20 cellular contexts compared by ENCODE assay signal in the genomic region with DNA sequence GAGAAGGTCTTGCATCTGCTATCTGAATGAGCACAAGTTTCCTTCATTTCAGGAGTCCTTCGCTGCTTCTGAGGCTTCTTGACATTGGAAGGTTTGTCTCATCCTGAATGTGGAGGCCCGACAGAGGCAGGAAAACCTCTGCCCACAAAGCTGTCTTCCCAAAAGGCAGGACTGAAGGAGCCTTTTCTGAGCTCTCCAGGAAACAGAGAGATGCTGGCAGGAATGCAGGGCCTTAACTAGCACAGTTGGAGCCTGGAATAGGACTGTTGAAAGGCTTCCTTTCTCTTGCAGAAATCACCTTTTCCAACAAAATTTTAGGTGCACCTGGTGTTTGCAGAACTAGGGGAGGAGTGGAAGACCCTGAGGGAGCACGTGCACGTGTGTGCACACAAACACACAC.
DNase-seq lines count a peak whose midpoint lies in the region; ATAC-seq and TF ChIP-seq lines count a peak whose summit lies in the region.
"Had no signal": no experiment of that assay in that cellular context is flagged by ENCODE, and none has a peak within 500 bp of the region (broad histone marks: within the 10 kb centered on the region; RNA-seq: fewer than 3 reads in every experiment).

No MANE protein-coding gene starts in this region.

- H4K20me1 ChIP-seq in GM23338 (replicated peaks; ENCODE audit: insufficient read depth) = no peaks in the 10 kb centered on the region
- H4K20me1 ChIP-seq: BLaER1 had no signal

- H3K36me3 ChIP-seq in GM23338 (ENCODE audit: insufficient read depth) = no peaks in the 10 kb centered on the region
- H3K36me3 ChIP-seq in HUES64 (ENCODE audit: insufficient read depth, low read length) = no peaks in the 10 kb centered on the region
- H3K36me3 ChIP-seq: BLaER1, HAP-1 had no signal

- peaks cover 13% of the 10 kb centered on the region for H3K4me1 Mint-ChIP-seq in GM23338
- H3K4me1 Mint-ChIP-seq: B cell; CD4-positive, CD25-positive, alpha-beta regulatory T cell had no signal

- H2AFZ ChIP-seq in GM23338 = no peak overlapping the region

- H3K9me3 Mint-ChIP-seq in GM23338 = no peaks in the 10 kb centered on the region
- H3K9me3 Mint-ChIP-seq: CD8-positive, alpha-beta T cell had no signal

- H3K27ac ChIP-seq in GM23338 (ENCODE audit: low read depth) (no peak overlapping the region), HUES64 (ENCODE audit: low read depth, low read length) (0 out of 2 replicates have a peak overlapping the region, but pooled peaks have one; percentile 35)
- H3K27ac ChIP-seq: 22Rv1, BLaER1, C4-2B had no signal

- TF ChIP-seq CTCF in GM23338 (conservative IDR thresholded peaks at IDR 0.05; ENCODE audit: low read depth in 2 of 2) = no peak

- H3K36me3 Mint-ChIP-seq in GM23338 (ENCODE audit: low read depth) = no peaks in the 10 kb centered on the region
- H3K36me3 Mint-ChIP-seq: CD4-positive, CD25-positive, alpha-beta regulatory T cell; CD8-positive, alpha-beta T cell had no signal

- peak; percentile 21 for DNase-seq in GM23338 (ENCODE audit: low spot score)
- DNase-seq in cerebellar cortex (ENCODE audit: low spot score) = peak; percentile 0
- DNase-seq in iPS-NIHi7 (ENCODE audit: extremely low spot score) = peak; percentile 28
- DNase-seq in left lobe of liver (ENCODE audit: low spot score) = no peak
- no peak for DNase-seq in middle frontal gyrus (ENCODE audit: extremely low spot score, low spot score)
- DNase-seq in SKM-1 treated with dmso at 0.1 percent for 144 hours (lab: John Stamatoyannopoulos, UW; ENCODE audit: unreplicated experiment) = no peak
- no peak for DNase-seq in NCI-H1048 (lab: John Stamatoyannopoulos, UW)
- DNase-seq: Caco-2; CD4-positive, CD25-positive, alpha-beta regulatory T cell; CD8-positive, alpha-beta T cell; DMS153; DND-41; GOT3; HFFc6 had no signal

- H3K27me3 ChIP-seq in GM23338 (ENCODE audit: insufficient read depth) (no peaks in the 10 kb centered on the region), HUES64 (ENCODE audit: insufficient read depth, low read length) (no peaks in the 10 kb centered on the region; the same call in 1 of the 2 replicates)
- H3K27me3 ChIP-seq: BLaER1 had no signal

- no peaks in the 10 kb centered on the region for H3F3A ChIP-seq in GM23338 (replicated peaks; ENCODE audit: low read depth)

- peaks cover 10% of the 10 kb centered on the region for H3K9me2 ChIP-seq in GM23338 (ENCODE audit: insufficient read depth)

- no peak overlapping the region for H3K4me3 ChIP-seq in GM23338
- H3K4me3 ChIP-seq in HUES64 (ENCODE audit: low read length) = no peak overlapping the region
- H3K4me3 ChIP-seq: BLaER1, HAP-1 had no signal

- H3K79me2 ChIP-seq in GM23338 (replicated peaks; ENCODE audit: insufficient read depth) = no peaks in the 10 kb centered on the region

- peaks cover 2% of the 10 kb centered on the region for H3K27me3 Mint-ChIP-seq in GM23338 (ENCODE audit: insufficient read depth, low read depth, poor library complexity)
- H3K27me3 Mint-ChIP-seq: B cell had no signal

- no peaks in the 10 kb centered on the region for H3K4me1 ChIP-seq in GM23338 (ENCODE audit: insufficient read depth)
- peaks cover 4% of the 10 kb centered on the region; the same call in 1 of the 2 replicates for H3K4me1 ChIP-seq in HUES64 (ENCODE audit: insufficient read depth, low read length)
- H3K4me1 ChIP-seq: Caco-2, HAP-1 had no signal

- peak; percentile 70 for ATAC-seq in GM23338
- no peak for ATAC-seq in left lobe of liver
- ATAC-seq: CD8-positive, alpha-beta T cell had no signal

- H3K4me2 ChIP-seq in GM23338 = no peak overlapping the region
- H3K4me2 ChIP-seq: BLaER1 had no signal

- no peaks in the 10 kb centered on the region for H3K9me3 ChIP-seq in HUES64 (ENCODE audit: insufficient read depth, low read depth, low read length)
- H3K9me3 ChIP-seq: BLaER1, Caco-2, HAP-1 had no signal

- 76% methylated on average over 2 of the region's 4 CpGs for WGBS in HUES64

- H3K27ac Mint-ChIP-seq in GM23338 = no peak overlapping the region
- H3K27ac Mint-ChIP-seq: B cell; CD8-positive, alpha-beta T cell; HFFc6 had no signal

- H3K4me3 Mint-ChIP-seq in GM23338 = no peak overlapping the region
- H3K4me3 Mint-ChIP-seq: B cell; CD4-positive, CD25-positive, alpha-beta regulatory T cell; CD8-positive, alpha-beta T cell; HFFc6 had no signal

- no peak overlapping the region for H3K9ac ChIP-seq in HUES64 (ENCODE audit: low read depth, low read length)
- H3K9ac ChIP-seq: BLaER1 had no signal

TF ChIP-seq in GM23338, 12 proteins besides CTCF, POLR2A, EP300 and RAD21 (continues in another document):
- TF ChIP-seq EZH2 (IDR thresholded peaks at IDR 0.05; ENCODE audit: low read depth, unreplicated experiment) = no peak
- no peak for TF ChIP-seq POLR2AphosphoS5 (IDR thresholded peaks at IDR 0.05; ENCODE audit: low read depth)
- TF ChIP-seq STAT1 (IDR thresholded peaks at IDR 0.05; ENCODE audit: unreplicated experiment) = no peak
- TF ChIP-seq NANOG (IDR thresholded peaks at IDR 0.05; ENCODE audit: borderline replicate concordance) = no peak
- TF ChIP-seq, protein P1, sequence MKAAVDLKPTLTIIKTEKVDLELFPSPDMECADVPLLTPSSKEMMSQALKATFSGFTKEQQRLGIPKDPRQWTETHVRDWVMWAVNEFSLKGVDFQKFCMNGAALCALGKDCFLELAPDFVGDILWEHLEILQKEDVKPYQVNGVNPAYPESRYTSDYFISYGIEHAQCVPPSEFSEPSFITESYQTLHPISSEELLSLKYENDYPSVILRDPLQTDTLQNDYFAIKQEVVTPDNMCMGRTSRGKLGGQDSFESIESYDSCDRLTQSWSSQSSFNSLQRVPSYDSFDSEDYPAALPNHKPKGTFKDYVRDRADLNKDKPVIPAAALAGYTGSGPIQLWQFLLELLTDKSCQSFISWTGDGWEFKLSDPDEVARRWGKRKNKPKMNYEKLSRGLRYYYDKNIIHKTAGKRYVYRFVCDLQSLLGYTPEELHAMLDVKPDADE (IDR thresholded peaks at IDR 0.05) = no peak
- TF ChIP-seq, protein P2, sequence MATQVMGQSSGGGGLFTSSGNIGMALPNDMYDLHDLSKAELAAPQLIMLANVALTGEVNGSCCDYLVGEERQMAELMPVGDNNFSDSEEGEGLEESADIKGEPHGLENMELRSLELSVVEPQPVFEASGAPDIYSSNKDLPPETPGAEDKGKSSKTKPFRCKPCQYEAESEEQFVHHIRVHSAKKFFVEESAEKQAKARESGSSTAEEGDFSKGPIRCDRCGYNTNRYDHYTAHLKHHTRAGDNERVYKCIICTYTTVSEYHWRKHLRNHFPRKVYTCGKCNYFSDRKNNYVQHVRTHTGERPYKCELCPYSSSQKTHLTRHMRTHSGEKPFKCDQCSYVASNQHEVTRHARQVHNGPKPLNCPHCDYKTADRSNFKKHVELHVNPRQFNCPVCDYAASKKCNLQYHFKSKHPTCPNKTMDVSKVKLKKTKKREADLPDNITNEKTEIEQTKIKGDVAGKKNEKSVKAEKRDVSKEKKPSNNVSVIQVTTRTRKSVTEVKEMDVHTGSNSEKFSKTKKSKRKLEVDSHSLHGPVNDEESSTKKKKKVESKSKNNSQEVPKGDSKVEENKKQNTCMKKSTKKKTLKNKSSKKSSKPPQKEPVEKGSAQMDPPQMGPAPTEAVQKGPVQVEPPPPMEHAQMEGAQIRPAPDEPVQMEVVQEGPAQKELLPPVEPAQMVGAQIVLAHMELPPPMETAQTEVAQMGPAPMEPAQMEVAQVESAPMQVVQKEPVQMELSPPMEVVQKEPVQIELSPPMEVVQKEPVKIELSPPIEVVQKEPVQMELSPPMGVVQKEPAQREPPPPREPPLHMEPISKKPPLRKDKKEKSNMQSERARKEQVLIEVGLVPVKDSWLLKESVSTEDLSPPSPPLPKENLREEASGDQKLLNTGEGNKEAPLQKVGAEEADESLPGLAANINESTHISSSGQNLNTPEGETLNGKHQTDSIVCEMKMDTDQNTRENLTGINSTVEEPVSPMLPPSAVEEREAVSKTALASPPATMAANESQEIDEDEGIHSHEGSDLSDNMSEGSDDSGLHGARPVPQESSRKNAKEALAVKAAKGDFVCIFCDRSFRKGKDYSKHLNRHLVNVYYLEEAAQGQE (IDR thresholded peaks at IDR 0.05; ENCODE audit: unreplicated experiment) = no peak
- TF ChIP-seq EZH2phosphoT487 (IDR thresholded peaks at IDR 0.05; ENCODE audit: unreplicated experiment) = no peak

Comparison
In these comparisons a context has a peak if more than half of its experiments do, and no peak if none do; other contexts are left out.
1. DNase-seq: peak in GM23338 (single experiment), cerebellar cortex (single experiment) and iPS-NIHi7 (single experiment); none in left lobe of liver (single experiment), middle frontal gyrus (single experiment), SKM-1 treated with dmso at 0.1 percent for 144 hours (single experiment) and NCI-H1048 (single experiment).